19 cellular contexts compared by ENCODE assay signal in the genomic region with DNA sequence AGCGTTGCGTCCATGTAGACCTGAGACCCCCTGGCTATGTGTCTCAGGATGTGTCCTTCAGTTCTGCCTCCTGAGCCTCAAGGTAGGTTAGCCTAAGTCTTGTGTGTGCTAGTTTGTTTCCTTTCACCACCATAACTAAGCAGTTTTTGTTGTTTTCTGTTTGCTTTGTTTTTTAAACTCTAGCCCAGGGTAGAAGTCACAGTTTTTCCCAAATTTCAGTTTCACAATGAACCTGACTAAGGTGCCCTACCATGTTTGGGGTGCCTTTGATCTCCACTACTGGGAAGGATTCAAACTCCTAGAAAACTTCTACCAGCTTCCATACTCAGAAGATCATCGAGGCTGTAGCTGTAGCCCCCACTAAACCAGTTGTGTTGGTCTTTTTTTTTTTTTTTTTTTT. TPM values are rescaled to one million over a fixed set of nuclear protein-coding genes. Genes with fewer than 3 reads are reported as not detected.
DNase-seq lines count a peak whose midpoint lies in the region; ATAC-seq, FAIRE-seq and TF ChIP-seq lines count a peak whose summit lies in the region.
"Had no signal": no experiment of that assay in that cellular context is flagged by ENCODE, and none has a peak within 500 bp of the region (broad histone marks: within the 10 kb centered on the region; RNA-seq: fewer than 3 reads in every experiment).

No MANE protein-coding gene starts in this region.

- H3K36me3 Mint-ChIP-seq in GM23338 (ENCODE audit: low read depth) = peaks cover 4% of the 10 kb centered on the region; the same call in 1 of the 3 replicates
- H3K36me3 Mint-ChIP-seq: CD4-positive, alpha-beta memory T cell had no signal

- no peak for TF ChIP-seq EP300 in H1 (IDR thresholded peaks at IDR 0.05; ENCODE audit: borderline replicate concordance in 1 of 2, low read depth in 2 of 2, low read length in 2 of 2)
- no peak for TF ChIP-seq EP300 in sigmoid colon (IDR thresholded peaks at IDR 0.05)

- no peak overlapping the region for H4K5ac ChIP-seq in H1 (ENCODE audit: insufficient read length, low read depth, low read length)

- H4K12ac ChIP-seq in trophoblast cell (ENCODE audit: low read depth, low read length) = no peak overlapping the region

- H3K79me1 ChIP-seq in H1 (ENCODE audit: low read depth, low read length) = no peaks in the 10 kb centered on the region
- H3K79me1 ChIP-seq in trophoblast cell (ENCODE audit: low read length) = peaks cover 12% of the 10 kb centered on the region

- no peak overlapping the region for H3K23ac ChIP-seq in H1 (ENCODE audit: insufficient read length)
- no peak overlapping the region for H3K23ac ChIP-seq in trophoblast cell (ENCODE audit: low read length)

- no peak for DNase-seq in GM23338 (ENCODE audit: low spot score)
- no peak for DNase-seq in H1 (ENCODE audit: low read depth in 1 of 2, low spot score in 2 of 2)
- DNase-seq in trophoblast cell = no peak
- no peak for DNase-seq in stimulated activated naive CD8-positive, alpha-beta T cell treated with anti-CD3 and anti-CD28 coated beads, Interleukin-15, Interleukin-2, amounts not matched to agents 100 U/mL and 50 U/mL, for 24 hours
- no peak for DNase-seq in sigmoid colon
- DNase-seq: C1 segment of cervical spinal cord; Calu3; CD4-positive, alpha-beta memory T cell; COR-L47; DMS53; DMS79 treated with DMSO at 0.1 percent for 48 hours; GF-D8; GM23248; HFFc6 had no signal

- FAIRE-seq in H1 (lab: Jason Lieb, UNC) = no peak
- FAIRE-seq: GM12891, GM18507, H54 had no signal

- H3K27ac Mint-ChIP-seq in GM23338 = no peak overlapping the region
- H3K27ac Mint-ChIP-seq: CD4-positive, alpha-beta memory T cell; HFFc6 had no signal

- H3K4ac ChIP-seq in H1 (replicated peaks; ENCODE audit: insufficient read length, low read depth, low read length) (no peak overlapping the region), trophoblast cell (ENCODE audit: low read depth, low read length) (no peak overlapping the region)

- POLR2A ChIA-PET in H1 (lab: Charles Lee; ENCODE audit: partially characterized antibody) = no interaction called here

- TF ChIP-seq CTCF in GM23338 (conservative IDR thresholded peaks at IDR 0.05; ENCODE audit: low read depth in 2 of 2) (no peak), Loucy (conservative IDR thresholded peaks at IDR 0.05; ENCODE audit: low read length) (no peak), H1 (IDR thresholded peaks at IDR 0.05; ENCODE audit: control extremely low read depth in 1 of 3, insufficient read depth in 1 of 3, low read depth in 1 of 3, low read length in 3 of 3) (no peak), sigmoid colon (IDR thresholded peaks at IDR 0.05) (no peak)

- H2BK120ac ChIP-seq in H1 (replicated peaks; ENCODE audit: low read depth, low read length) (no peak overlapping the region), trophoblast cell (ENCODE audit: insufficient read depth, low read length, poor library complexity) (peak overlapping the region; percentile 51)

- peaks cover 22% of the 10 kb centered on the region for H3K4me1 Mint-ChIP-seq in GM23338

- H3K27ac ChIP-seq in GM23338 (ENCODE audit: low read depth) (no peak overlapping the region), H1 (ENCODE audit: low read depth, low read length) (no peak overlapping the region), trophoblast cell (ENCODE audit: low read depth, low read length) (no peak overlapping the region), sigmoid colon (no peak overlapping the region)
- H3K27ac ChIP-seq: GM23248 had no signal

- H3F3A ChIP-seq in GM23338 (replicated peaks; ENCODE audit: low read depth) = no peaks in the 10 kb centered on the region
- H3F3A ChIP-seq in Loucy (ENCODE audit: low read depth) = no peaks in the 10 kb centered on the region

- no peak for TF ChIP-seq POLR2A in H1 (IDR thresholded peaks at IDR 0.05; ENCODE audit: control extremely low read depth in 1 of 2, low read depth in 2 of 2, low read length in 2 of 2)
- TF ChIP-seq POLR2A in sigmoid colon (IDR thresholded peaks at IDR 0.05) = no peak

- H3K9ac ChIP-seq in Loucy (ENCODE audit: low read depth, low read length, poor library complexity, severe bottlenecking) = no peak overlapping the region
- no peak overlapping the region for H3K9ac ChIP-seq in H1 (replicated peaks in 1 of 4; ENCODE audit: extremely low read depth in 1 of 4, low read depth in 3 of 4, low read length in 3 of 4)
- H3K9ac ChIP-seq in trophoblast cell (ENCODE audit: low read length) = no peak overlapping the region
- H3K9ac ChIP-seq: GM23248 had no signal

- no peaks in the 10 kb centered on the region for H3K23me2 ChIP-seq in H1 (ENCODE audit: low read depth, low read length)

- no peak overlapping the region for H4K91ac ChIP-seq in H1 (replicated peaks; ENCODE audit: insufficient read length, low read length)
- H4K91ac ChIP-seq in trophoblast cell (ENCODE audit: low read depth, low read length) = peak overlapping the region; percentile 83

- peaks cover 3% of the 10 kb centered on the region; the same call in 2 of the 3 replicates for H3K9me3 Mint-ChIP-seq in GM23338
- H3K9me3 Mint-ChIP-seq: CD4-positive, alpha-beta memory T cell; HFFc6 had no signal

- H3K36me3 ChIP-seq in GM23338 (ENCODE audit: insufficient read depth) (no peaks in the 10 kb centered on the region), Loucy (ENCODE audit: insufficient read depth, low read length) (no peaks in the 10 kb centered on the region), H1 (ENCODE audit: control insufficient read depth in 2 of 4, insufficient read depth in 4 of 4, low read length in 3 of 4) (no peaks in the 10 kb centered on the region), trophoblast cell (ENCODE audit: control insufficient read depth in 1 of 2, insufficient read depth in 2 of 2, low read length in 2 of 2) (no peaks in the 10 kb centered on the region), sigmoid colon (no peaks in the 10 kb centered on the region)
- H3K36me3 ChIP-seq: HAP-1 had no signal

- H3K4me3 Mint-ChIP-seq in GM23338 = no peak overlapping the region
- H3K4me3 Mint-ChIP-seq: CD4-positive, alpha-beta memory T cell; HFFc6 had no signal

- H2BK15ac ChIP-seq in H1 (ENCODE audit: low read length) = peak overlapping the region; percentile 48; the same call in 1 of the 2 replicates

- H3K4me3 ChIP-seq in GM23338 (no peak overlapping the region), Loucy (ENCODE audit: low read length, poor library complexity, severe bottlenecking) (no peak overlapping the region), H1 (ENCODE audit: extremely low read depth in 1 of 4, insufficient read depth in 2 of 4, low read depth in 3 of 4, low read length in 4 of 4) (no peak overlapping the region), trophoblast cell (ENCODE audit: low read depth, low read length) (no peak overlapping the region), sigmoid colon (no peak overlapping the region)
- H3K4me3 ChIP-seq: GM23248, HAP-1 had no signal

- H3K9me2 ChIP-seq in GM23338 (ENCODE audit: insufficient read depth) (no peaks in the 10 kb centered on the region), Loucy (replicated peaks; ENCODE audit: low read depth, low read length) (no peaks in the 10 kb centered on the region)

- CTCF ChIA-PET in H1 (lab: Charles Lee; ENCODE audit: partially characterized antibody) = interaction anchor here (0.6 to 0.8 kb wide), 3 partner anchors 13 to 126 kb away, joined by 3 read pairs; no protein-coding TSS in a partner anchor

- H2BK5ac ChIP-seq in H1 (ENCODE audit: low read depth, low read length) (no peak overlapping the region), trophoblast cell (ENCODE audit: low read depth, low read length, poor library complexity) (peak overlapping the region; percentile 3)

- no peaks in the 10 kb centered on the region for H3K27me3 ChIP-seq in GM23338 (ENCODE audit: insufficient read depth)
- no peaks in the 10 kb centered on the region for H3K27me3 ChIP-seq in Loucy (ENCODE audit: insufficient read depth, low read length, poor library complexity, severe bottlenecking)
- H3K27me3 ChIP-seq in H1 (replicated peaks in 1 of 4; ENCODE audit: control insufficient read depth in 3 of 4, extremely low read depth in 1 of 4, insufficient read depth in 3 of 4, low read length in 3 of 4) = no peaks in the 10 kb centered on the region
- H3K27me3 ChIP-seq in trophoblast cell (ENCODE audit: insufficient read depth, low read length) = no peaks in the 10 kb centered on the region
- H3K27me3 ChIP-seq in sigmoid colon = no peaks in the 10 kb centered on the region

- H3K9me3 ChIP-seq in Loucy (ENCODE audit: insufficient read depth, low read depth, low read length) (no peaks in the 10 kb centered on the region), H1 (ENCODE audit: insufficient read depth in 2 of 2, low read depth in 1 of 2, low read length in 1 of 2) (no peaks in the 10 kb centered on the region), trophoblast cell (ENCODE audit: insufficient read depth, low read depth, low read length) (no peaks in the 10 kb centered on the region), sigmoid colon (no peaks in the 10 kb centered on the region)
- H3K9me3 ChIP-seq: HAP-1 had no signal

- peaks cover 13% of the 10 kb centered on the region for H3K27me3 Mint-ChIP-seq in GM23338 (ENCODE audit: insufficient read depth, low read depth, poor library complexity)

- H3K14ac ChIP-seq in H1 (ENCODE audit: insufficient read length) = no peak overlapping the region
- no peak overlapping the region for H3K14ac ChIP-seq in trophoblast cell (ENCODE audit: low read length)

- no peak overlapping the region for H3K56ac ChIP-seq in H1 (replicated peaks; ENCODE audit: insufficient read length, low read depth, low read length)

- H2AK5ac ChIP-seq in H1 (ENCODE audit: low read depth, low read length) = 0 out of 2 replicates have a peak overlapping the region, but pooled peaks have one; percentile 60
- H2AK5ac ChIP-seq in trophoblast cell (ENCODE audit: low read length) = no peak overlapping the region

- H4K20me1 ChIP-seq in GM23338 (replicated peaks; ENCODE audit: insufficient read depth) = no peaks in the 10 kb centered on the region
- H4K20me1 ChIP-seq in Loucy (ENCODE audit: insufficient read depth, low read length, poor library complexity, severe bottlenecking) = no peaks in the 10 kb centered on the region
- no peaks in the 10 kb centered on the region for H4K20me1 ChIP-seq in H1 (replicated peaks in 1 of 2; ENCODE audit: control insufficient read depth in 1 of 2, insufficient read depth in 2 of 2, low read length in 2 of 2)

- H3K4me1 ChIP-seq in GM23338 (ENCODE audit: insufficient read depth) (peaks cover 17% of the 10 kb centered on the region; the same call in 1 of the 2 replicates), Loucy (ENCODE audit: insufficient read depth, low read length, poor library complexity, severe bottlenecking) (no peaks in the 10 kb centered on the region), H1 (replicated peaks in 1 of 4; ENCODE audit: control insufficient read depth in 3 of 4, insufficient read depth in 4 of 4, low read length in 3 of 4) (peaks cover 0 to 6% (median 3%) of the 10 kb centered on the region in 4 experiments; a peak in 4 of 7 replicates), trophoblast cell (ENCODE audit: control insufficient read depth in 1 of 2, insufficient read depth in 2 of 2, low read length in 2 of 2) (peaks cover 6 to 7% of the 10 kb centered on the region in 2 experiments), sigmoid colon (no peaks in the 10 kb centered on the region)
- H3K4me1 ChIP-seq: HAP-1 had no signal

- H2BK20ac ChIP-seq in H1 (ENCODE audit: low read length) = no peak overlapping the region

- intact Hi-C loops in sigmoid colon (cut with DNase I) = no loop called here

- H2BK12ac ChIP-seq in H1 (ENCODE audit: low read depth, low read length) (0 out of 2 replicates have a peak overlapping the region, but pooled peaks have one; percentile 62), trophoblast cell (ENCODE audit: low read length) (no peak overlapping the region)

- no peak overlapping the region for H3K18ac ChIP-seq in H1 (ENCODE audit: extremely low read depth, low read length)
- no peak overlapping the region for H3K18ac ChIP-seq in trophoblast cell (ENCODE audit: low read length)

- H2AFZ ChIP-seq in GM23338 = peak overlapping the region; percentile 69; the same call in 1 of the 2 replicates
- peak overlapping the region; percentile 58; the same call in 1 of the 2 replicates for H2AFZ ChIP-seq in Loucy (ENCODE audit: low read length)
- H2AFZ ChIP-seq in H1 (ENCODE audit: low read length) = peak overlapping the region; percentile 23; the same call in 1 of the 2 replicates
- H2AFZ ChIP-seq in trophoblast cell (ENCODE audit: insufficient read depth, low read length, poor library complexity) = no peak overlapping the region
- H2AFZ ChIP-seq: GM23248 had no signal

- H4K8ac ChIP-seq in H1 (ENCODE audit: extremely low read depth, insufficient read depth, low read length) (no peak overlapping the region), trophoblast cell (ENCODE audit: low read depth, low read length) (no peak overlapping the region)

- H3K4me2 ChIP-seq in GM23338 = no peak overlapping the region
- no peak overlapping the region for H3K4me2 ChIP-seq in Loucy (ENCODE audit: low read depth, low read length, poor library complexity, severe bottlenecking)
- no peak overlapping the region for H3K4me2 ChIP-seq in H1 (ENCODE audit: insufficient read depth in 1 of 2, low read depth in 2 of 2, low read length in 2 of 2)
- H3K4me2 ChIP-seq in trophoblast cell (ENCODE audit: low read length) = no peak overlapping the region

- no peak for ATAC-seq in GM23338
- ATAC-seq in stimulated activated naive CD8-positive, alpha-beta T cell treated with anti-CD3 and anti-CD28 coated beads, Interleukin-15, Interleukin-2, amounts not matched to agents 100 U/mL and 50 U/mL, for 24 hours = no peak

- no peak for TF ChIP-seq RAD21 in H1 (IDR thresholded peaks at IDR 0.05 in 1 of 2, conservative IDR thresholded peaks at IDR 0.05 in 1 of 2; ENCODE audit: low read depth in 2 of 2, low read length in 2 of 2)

- WGBS in H1 (ENCODE audit: extremely low coverage in 1 of 2, insufficient coverage in 1 of 2, insufficient read length in 1 of 2, insufficient replicate concordance in 2 of 2, low coverage in 1 of 2, low lambda C conversion rate in 2 of 2, missing lambda C conversion rate in 1 of 2), 2 experiments = 85% methylated on average over 3 of the region's 3 CpGs; no CpG with 5 or more reads in 1 of the 2 experiments
- no CpG with 5 or more reads among the region's 3 CpGs for WGBS in trophoblast cell (ENCODE audit: extremely low coverage, insufficient coverage, insufficient read length)
- WGBS in sigmoid colon, 2 donors = 92 to 93% methylated on average over 3 of the region's 3 CpGs

- H3K79me2 ChIP-seq in GM23338 (replicated peaks; ENCODE audit: insufficient read depth) (no peaks in the 10 kb centered on the region), Loucy (ENCODE audit: insufficient read depth, low read length) (no peaks in the 10 kb centered on the region), H1 (ENCODE audit: control insufficient read depth in 1 of 2, insufficient read depth in 2 of 2, low read length in 2 of 2) (no peaks in the 10 kb centered on the region), trophoblast cell (ENCODE audit: control insufficient read depth, insufficient read depth, low read length, poor library complexity) (peaks cover 2% of the 10 kb centered on the region)

RNA-seq across cellular contexts. Expression of gene SMG7, which starts 14.8 kb away (rescaled TPM):
- 79.4 and 96.4 TPM in 2 replicates for total RNA-seq in GM23338 (2014; rRNA removed; shearing (Covaris generic))
- 33.0 and 33.2 TPM in 2 replicates for polyA plus RNA-seq in GM23338 (2016; fragmentation: Nextera tagmentation; extraction: Ambion mirVana)
- total RNA-seq in H1 (2021; fragmentation: NEBNext Ultra II Directional; extraction: Animal tissue kit (Norgen Biotek cat#: 25700)) = 61.2 and 65.6 TPM in 2 replicates
- polyA plus RNA-seq in H1 (2011; rRNA removed) = 29.9 and 39.3 TPM in 2 replicates
- 29.6 TPM for polyA plus RNA-seq in H1 (2011; cell fraction: cytosol; rRNA removed)
- polyA plus RNA-seq in H1 (2011; cell fraction: nucleus; rRNA removed) = 43.7 TPM
- 31.0 to 49.0 TPM (median 37.6 TPM) in 4 replicates for polyA plus RNA-seq in H1 (2012, experiment 1 of 2)
- 7.1 TPM for polyA plus RNA-seq in H1 (2012, experiment 2 of 2)
- polyA plus RNA-seq in H1 (2013, experiment 1 of 2) = 41.0 TPM
- 40.7 TPM for polyA plus RNA-seq in H1 (2013, experiment 2 of 2)
- polyA minus RNA-seq in H1 (2011; rRNA and poly(A)+ RNA removed) = 87.7 and 139 TPM in 2 replicates
- polyA minus RNA-seq in H1 (2011; cell fraction: cytosol; rRNA and poly(A)+ RNA removed) = 33.3 TPM
- polyA minus RNA-seq in H1 (2011; cell fraction: nucleus; rRNA and poly(A)+ RNA removed) = 81.4 TPM
- 104 and 105 TPM in 2 replicates for polyA plus RNA-seq in trophoblast cell (2013)
- 10 to 100 TPM; 31.0 to 46.5 (median 35.2) TPM for total RNA-seq in sigmoid colon
- 10 to 100 TPM; 16.8 to 34.0 (median 31.1) TPM for polyA plus RNA-seq in sigmoid colon

RNA-seq across cellular contexts. Expression of gene NMNAT2, which starts 39.3 kb away (rescaled TPM):
- total RNA-seq in GM23338 (2014; rRNA removed; shearing (Covaris generic)) = 8.5 and 10.0 TPM in 2 replicates
- polyA plus RNA-seq in GM23338 (2016; fragmentation: Nextera tagmentation; extraction: Ambion mirVana) = 3.6 and 3.8 TPM in 2 replicates
- total RNA-seq in H1 (2021; fragmentation: NEBNext Ultra II Directional; extraction: Animal tissue kit (Norgen Biotek cat#: 25700)) = 20.9 and 23.8 TPM in 2 replicates
- 6.5 and 15.7 TPM in 2 replicates for polyA plus RNA-seq in H1 (2011; rRNA removed)
- 8.1 TPM for polyA plus RNA-seq in H1 (2011; cell fraction: cytosol; rRNA removed)
- 16.2 TPM for polyA plus RNA-seq in H1 (2011; cell fraction: nucleus; rRNA removed)
- polyA plus RNA-seq in H1 (2012, experiment 1 of 2) = 11.2 to 17.4 TPM (median 13.5 TPM) in 4 replicates
- polyA plus RNA-seq in H1 (2012, experiment 2 of 2) = 1.3 TPM
- polyA plus RNA-seq in H1 (2013, experiment 1 of 2) = 12.3 TPM
- polyA plus RNA-seq in H1 (2013, experiment 2 of 2) = 14.0 TPM
- 15.5 and 24.1 TPM in 2 replicates for polyA minus RNA-seq in H1 (2011; rRNA and poly(A)+ RNA removed)
- polyA minus RNA-seq in H1 (2011; cell fraction: cytosol; rRNA and poly(A)+ RNA removed) = 5.6 TPM
- 8.1 TPM for polyA minus RNA-seq in H1 (2011; cell fraction: nucleus; rRNA and poly(A)+ RNA removed)
- polyA plus RNA-seq in trophoblast cell (2013) = 39.8 and 40.2 TPM in 2 replicates
- 1 to 10 TPM; 3.6 to 5.5 (median 4.7) TPM for total RNA-seq in sigmoid colon
- polyA plus RNA-seq in sigmoid colon = under 1 TPM; under 0.01 to 0.69 (median under 0.01) TPM
- total RNA-seq: CD4-positive, alpha-beta memory T cell had no signal
- polyA plus RNA-seq: CD4-positive, alpha-beta memory T cell had no signal
